In the genomic region with DNA sequence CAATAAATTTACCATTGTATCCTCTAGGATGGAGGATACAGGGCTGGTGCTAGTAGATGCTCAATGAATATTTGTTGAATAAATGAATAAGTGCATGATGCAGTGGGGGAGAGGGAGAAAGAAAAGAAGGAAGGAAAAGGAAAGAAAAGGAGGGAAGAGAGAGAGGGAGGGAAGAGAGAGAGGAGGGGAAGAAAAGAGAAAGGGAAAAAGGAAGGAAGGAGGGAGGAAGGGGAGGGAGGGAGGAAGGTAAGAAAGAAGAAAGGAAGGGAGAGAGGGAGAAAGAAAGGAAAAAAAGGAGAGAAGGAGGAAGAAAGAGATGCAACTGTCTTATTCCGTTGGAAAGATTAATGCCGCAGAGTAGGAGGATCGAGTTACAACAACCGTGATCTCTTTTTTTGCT, we compare ENCODE assay signal across 1 cellular context.
TF ChIP-seq lines count a peak whose summit lies in the region.

No MANE protein-coding gene starts in this region.

TF ChIP-seq in K562, 482 proteins besides CTCF, POLR2A, EP300 and RAD21 (continued from another document):
- TF ChIP-seq, protein P1, sequence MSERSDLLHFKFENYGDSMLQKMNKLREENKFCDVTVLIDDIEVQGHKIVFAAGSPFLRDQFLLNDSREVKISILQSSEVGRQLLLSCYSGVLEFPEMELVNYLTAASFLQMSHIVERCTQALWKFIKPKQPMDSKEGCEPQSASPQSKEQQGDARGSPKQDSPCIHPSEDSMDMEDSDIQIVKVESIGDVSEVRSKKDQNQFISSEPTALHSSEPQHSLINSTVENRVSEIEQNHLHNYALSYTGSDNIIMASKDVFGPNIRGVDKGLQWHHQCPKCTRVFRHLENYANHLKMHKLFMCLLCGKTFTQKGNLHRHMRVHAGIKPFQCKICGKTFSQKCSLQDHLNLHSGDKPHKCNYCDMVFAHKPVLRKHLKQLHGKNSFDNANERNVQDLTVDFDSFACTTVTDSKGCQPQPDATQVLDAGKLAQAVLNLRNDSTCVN (CRISPR knock-in tag; IDR thresholded peaks at IDR 0.05): peak; percentile 76; the same call in 1 of the 2 replicates
- TF ChIP-seq TRIM24 (IDR thresholded peaks at IDR 0.05) (0 out of 4 replicates have a peak, but pooled peaks of 1 of the 2 experiments have one; percentile 9), TAF9B (IDR thresholded peaks at IDR 0.05; ENCODE audit: partially characterized antibody) (no peak), ZNF212 (CRISPR knock-in tag; IDR thresholded peaks at IDR 0.05) (no peak), ZNF76 (CRISPR knock-in tag; IDR thresholded peaks at IDR 0.05; ENCODE audit: borderline replicate concordance) (no peak), SRF (CRISPR knock-in tag; IDR thresholded peaks at IDR 0.05) (no peak), MTA3 (IDR thresholded peaks at IDR 0.05; ENCODE audit: borderline replicate concordance) (no peak), ARID1B (IDR thresholded peaks at IDR 0.05) (no peak), YY1 (IDR thresholded peaks at IDR 0.05; ENCODE audit: borderline replicate concordance in 1 of 3, control insufficient read depth in 1 of 3, extremely low read depth in 1 of 3, insufficient read depth in 3 of 3, insufficient read length in 1 of 3, insufficient replicate concordance in 2 of 3, low read depth in 1 of 3, low read length in 2 of 3) (no peak), XRCC3 (IDR thresholded peaks at IDR 0.05) (no peak), MTA1 (IDR thresholded peaks at IDR 0.05; ENCODE audit: borderline replicate concordance) (no peak; the same call in 1 of the 2 replicates), ZSCAN32 (CRISPR knock-in tag; IDR thresholded peaks at IDR 0.05) (no peak), ZNF146 (CRISPR knock-in tag; IDR thresholded peaks at IDR 0.05; ENCODE audit: unreplicated experiment) (no peak), PHB (CRISPR knock-in tag; IDR thresholded peaks at IDR 0.05) (no peak), TCFL5 (CRISPR knock-in tag; conservative IDR thresholded peaks at IDR 0.05) (no peak), DMBX1 (CRISPR knock-in tag; IDR thresholded peaks at IDR 0.05; ENCODE audit: borderline replicate concordance) (no peak), PTTG1 (tag; IDR thresholded peaks at IDR 0.05; ENCODE audit: low read depth) (no peak), GABPB2 (CRISPR knock-in tag; conservative IDR thresholded peaks at IDR 0.05) (no peak), MEF2A (IDR thresholded peaks at IDR 0.05; ENCODE audit: control insufficient read depth, low read depth, low read length) (no peak)
- TF ChIP-seq, protein P2, sequence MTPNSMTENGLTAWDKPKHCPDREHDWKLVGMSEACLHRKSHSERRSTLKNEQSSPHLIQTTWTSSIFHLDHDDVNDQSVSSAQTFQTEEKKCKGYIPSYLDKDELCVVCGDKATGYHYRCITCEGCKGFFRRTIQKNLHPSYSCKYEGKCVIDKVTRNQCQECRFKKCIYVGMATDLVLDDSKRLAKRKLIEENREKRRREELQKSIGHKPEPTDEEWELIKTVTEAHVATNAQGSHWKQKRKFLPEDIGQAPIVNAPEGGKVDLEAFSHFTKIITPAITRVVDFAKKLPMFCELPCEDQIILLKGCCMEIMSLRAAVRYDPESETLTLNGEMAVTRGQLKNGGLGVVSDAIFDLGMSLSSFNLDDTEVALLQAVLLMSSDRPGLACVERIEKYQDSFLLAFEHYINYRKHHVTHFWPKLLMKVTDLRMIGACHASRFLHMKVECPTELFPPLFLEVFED (CRISPR knock-in tag; conservative IDR thresholded peaks at IDR 0.05): peak; percentile 82; the same call in 1 of the 2 replicates
- TF ChIP-seq, protein P3, sequence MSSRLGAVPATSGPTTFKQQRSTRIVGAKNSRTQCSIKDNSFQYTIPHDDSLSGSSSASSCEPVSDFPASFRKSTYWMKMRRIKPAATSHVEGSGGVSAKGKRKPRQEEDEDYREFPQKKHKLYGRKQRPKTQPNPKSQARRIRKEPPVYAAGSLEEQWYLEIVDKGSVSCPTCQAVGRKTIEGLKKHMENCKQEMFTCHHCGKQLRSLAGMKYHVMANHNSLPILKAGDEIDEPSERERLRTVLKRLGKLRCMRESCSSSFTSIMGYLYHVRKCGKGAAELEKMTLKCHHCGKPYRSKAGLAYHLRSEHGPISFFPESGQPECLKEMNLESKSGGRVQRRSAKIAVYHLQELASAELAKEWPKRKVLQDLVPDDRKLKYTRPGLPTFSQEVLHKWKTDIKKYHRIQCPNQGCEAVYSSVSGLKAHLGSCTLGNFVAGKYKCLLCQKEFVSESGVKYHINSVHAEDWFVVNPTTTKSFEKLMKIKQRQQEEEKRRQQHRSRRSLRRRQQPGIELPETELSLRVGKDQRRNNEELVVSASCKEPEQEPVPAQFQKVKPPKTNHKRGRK (tag; IDR thresholded peaks at IDR 0.05): peak; percentile 95
- TF ChIP-seq, protein P4, sequence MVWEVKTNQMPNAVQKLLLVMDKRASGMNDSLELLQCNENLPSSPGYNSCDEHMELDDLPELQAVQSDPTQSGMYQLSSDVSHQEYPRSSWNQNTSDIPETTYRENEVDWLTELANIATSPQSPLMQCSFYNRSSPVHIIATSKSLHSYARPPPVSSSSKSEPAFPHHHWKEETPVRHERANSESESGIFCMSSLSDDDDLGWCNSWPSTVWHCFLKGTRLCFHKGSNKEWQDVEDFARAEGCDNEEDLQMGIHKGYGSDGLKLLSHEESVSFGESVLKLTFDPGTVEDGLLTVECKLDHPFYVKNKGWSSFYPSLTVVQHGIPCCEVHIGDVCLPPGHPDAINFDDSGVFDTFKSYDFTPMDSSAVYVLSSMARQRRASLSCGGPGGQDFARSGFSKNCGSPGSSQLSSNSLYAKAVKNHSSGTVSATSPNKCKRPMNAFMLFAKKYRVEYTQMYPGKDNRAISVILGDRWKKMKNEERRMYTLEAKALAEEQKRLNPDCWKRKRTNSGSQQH (CRISPR knock-in tag; IDR thresholded peaks at IDR 0.05): peak; percentile 23; the same call in 1 of the 2 replicates
- TF ChIP-seq, protein P5, sequence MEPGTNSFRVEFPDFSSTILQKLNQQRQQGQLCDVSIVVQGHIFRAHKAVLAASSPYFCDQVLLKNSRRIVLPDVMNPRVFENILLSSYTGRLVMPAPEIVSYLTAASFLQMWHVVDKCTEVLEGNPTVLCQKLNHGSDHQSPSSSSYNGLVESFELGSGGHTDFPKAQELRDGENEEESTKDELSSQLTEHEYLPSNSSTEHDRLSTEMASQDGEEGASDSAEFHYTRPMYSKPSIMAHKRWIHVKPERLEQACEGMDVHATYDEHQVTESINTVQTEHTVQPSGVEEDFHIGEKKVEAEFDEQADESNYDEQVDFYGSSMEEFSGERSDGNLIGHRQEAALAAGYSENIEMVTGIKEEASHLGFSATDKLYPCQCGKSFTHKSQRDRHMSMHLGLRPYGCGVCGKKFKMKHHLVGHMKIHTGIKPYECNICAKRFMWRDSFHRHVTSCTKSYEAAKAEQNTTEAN (CRISPR knock-in tag; IDR thresholded peaks at IDR 0.05): no peak
- TF ChIP-seq, protein P6, sequence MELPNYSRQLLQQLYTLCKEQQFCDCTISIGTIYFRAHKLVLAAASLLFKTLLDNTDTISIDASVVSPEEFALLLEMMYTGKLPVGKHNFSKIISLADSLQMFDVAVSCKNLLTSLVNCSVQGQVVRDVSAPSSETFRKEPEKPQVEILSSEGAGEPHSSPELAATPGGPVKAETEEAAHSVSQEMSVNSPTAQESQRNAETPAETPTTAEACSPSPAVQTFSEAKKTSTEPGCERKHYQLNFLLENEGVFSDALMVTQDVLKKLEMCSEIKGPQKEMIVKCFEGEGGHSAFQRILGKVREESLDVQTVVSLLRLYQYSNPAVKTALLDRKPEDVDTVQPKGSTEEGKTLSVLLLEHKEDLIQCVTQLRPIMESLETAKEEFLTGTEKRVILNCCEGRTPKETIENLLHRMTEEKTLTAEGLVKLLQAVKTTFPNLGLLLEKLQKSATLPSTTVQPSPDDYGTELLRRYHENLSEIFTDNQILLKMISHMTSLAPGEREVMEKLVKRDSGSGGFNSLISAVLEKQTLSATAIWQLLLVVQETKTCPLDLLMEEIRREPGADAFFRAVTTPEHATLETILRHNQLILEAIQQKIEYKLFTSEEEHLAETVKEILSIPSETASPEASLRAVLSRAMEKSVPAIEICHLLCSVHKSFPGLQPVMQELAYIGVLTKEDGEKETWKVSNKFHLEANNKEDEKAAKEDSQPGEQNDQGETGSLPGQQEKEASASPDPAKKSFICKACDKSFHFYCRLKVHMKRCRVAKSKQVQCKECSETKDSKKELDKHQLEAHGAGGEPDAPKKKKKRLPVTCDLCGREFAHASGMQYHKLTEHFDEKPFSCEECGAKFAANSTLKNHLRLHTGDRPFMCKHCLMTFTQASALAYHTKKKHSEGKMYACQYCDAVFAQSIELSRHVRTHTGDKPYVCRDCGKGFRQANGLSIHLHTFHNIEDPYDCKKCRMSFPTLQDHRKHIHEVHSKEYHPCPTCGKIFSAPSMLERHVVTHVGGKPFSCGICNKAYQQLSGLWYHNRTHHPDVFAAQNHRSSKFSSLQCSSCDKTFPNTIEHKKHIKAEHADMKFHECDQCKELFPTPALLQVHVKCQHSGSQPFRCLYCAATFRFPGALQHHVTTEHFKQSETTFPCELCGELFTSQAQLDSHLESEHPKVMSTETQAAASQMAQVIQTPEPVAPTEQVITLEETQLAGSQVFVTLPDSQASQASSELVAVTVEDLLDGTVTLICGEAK (IDR thresholded peaks at IDR 0.05): no peak
- TF ChIP-seq, protein P6 (CRISPR knock-in tag; IDR thresholded peaks at IDR 0.05): no peak
TF ChIP-seq in K562: peak in this region for 6.
